Comparison of ENCODE assay signal across 8 cellular contexts in the genomic region with DNA sequence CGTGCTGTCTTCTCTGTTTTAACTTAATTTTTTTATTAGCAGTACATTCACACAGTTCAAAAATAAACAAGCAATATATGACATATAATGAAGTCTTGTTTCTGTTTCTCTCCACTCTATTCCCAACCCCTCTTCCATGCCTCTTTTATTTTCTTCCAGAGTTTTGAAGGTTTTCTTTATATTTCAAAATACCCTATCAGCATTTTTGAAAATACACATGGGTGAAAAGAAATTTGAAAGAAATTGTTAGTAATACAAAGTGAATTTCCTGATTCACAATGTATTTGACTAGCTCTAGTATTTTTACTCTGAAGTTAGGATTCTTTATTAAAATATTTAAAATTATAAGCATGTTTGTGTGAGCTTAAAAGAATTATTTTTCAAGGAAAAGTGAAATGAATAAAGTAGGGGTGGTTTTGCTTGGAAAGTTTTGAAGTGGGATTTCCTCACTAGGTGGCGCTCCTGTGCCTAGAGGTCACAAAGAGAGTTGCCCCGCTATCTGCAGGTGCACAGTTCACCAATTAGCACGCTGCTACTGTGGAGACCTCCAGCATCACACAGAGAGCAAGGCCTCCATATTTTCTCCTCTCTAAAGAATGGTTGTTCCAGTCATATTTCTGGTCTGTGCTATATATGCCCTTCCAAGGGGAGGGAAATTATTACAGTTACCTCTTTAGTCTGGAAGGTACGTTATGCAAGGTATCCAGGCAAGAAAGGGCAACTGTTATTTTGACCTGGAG. TPM values are rescaled to one million over a fixed set of nuclear protein-coding genes. Genes with fewer than 3 reads are reported as not detected.
DNase-seq lines count a peak whose midpoint lies in the region; ATAC-seq and FAIRE-seq lines count a peak whose summit lies in the region.

No MANE protein-coding gene starts in this region.

- peak; percentile 6 to 59 (median 20) for DNase-seq in CD4-positive, CD25-positive, alpha-beta regulatory T cell
- peak; percentile 39 for DNase-seq in HT1080 (ENCODE audit: low read depth)
- DNase-seq in RCC 7860 (ENCODE audit: low spot score), result no peak
- DNase-seq in activated naive CD4-positive, alpha-beta T cell treated with anti-CD3 and anti-CD28 coated beads, Interleukin-2, amount 50 U/mL, for 16 hours, result peak; percentile 55
- peak; percentile 84 for DNase-seq in iPS-NIHi11 (ENCODE audit: low spot score)
- DNase-seq in stimulated activated CD4-positive, alpha-beta T cell treated with anti-CD3 and anti-CD28 coated beads, Interleukin-4, amount 100 ng/mL, for 1 hour, result peak; percentile 57
- DNase-seq in NK-92 (lab: John Stamatoyannopoulos, UW; ENCODE audit: unreplicated experiment), result no peak

- no peaks in the 10 kb centered on the region for H3K36me3 ChIP-seq in CD4-positive, CD25-positive, alpha-beta regulatory T cell (ENCODE audit: control insufficient read depth, insufficient read depth, low read length)

- no peaks in the 10 kb centered on the region for H3K9me3 Mint-ChIP-seq in CD4-positive, CD25-positive, alpha-beta regulatory T cell

- H3K27ac ChIP-seq in CD4-positive, CD25-positive, alpha-beta regulatory T cell (ENCODE audit: insufficient read depth, low read length, poor library complexity, severe bottlenecking), result no peak overlapping the region

- no peak for ATAC-seq in CD4-positive, CD25-positive, alpha-beta regulatory T cell (ENCODE audit: low read depth in 2 of 2)
- peak; percentile 73 for ATAC-seq in GM19023 (IDR thresholded peaks at IDR 0.05; ENCODE audit: unreplicated experiment)

- H3K27ac Mint-ChIP-seq in CD4-positive, CD25-positive, alpha-beta regulatory T cell, result no peak overlapping the region

- peaks cover 19% of the 10 kb centered on the region for H3K27me3 Mint-ChIP-seq in CD4-positive, CD25-positive, alpha-beta regulatory T cell

- no peak overlapping the region for H3K4me3 ChIP-seq in CD4-positive, CD25-positive, alpha-beta regulatory T cell (ENCODE audit: low read depth, low read length)

- peak; percentile 21 for FAIRE-seq in RCC 7860 (lab: Jason Lieb, UNC)

- H3K4me3 Mint-ChIP-seq in CD4-positive, CD25-positive, alpha-beta regulatory T cell, result no peak overlapping the region

- H3K27me3 ChIP-seq in CD4-positive, CD25-positive, alpha-beta regulatory T cell (ENCODE audit: control insufficient read depth, insufficient read depth, low read length), result no peaks in the 10 kb centered on the region

- no peaks in the 10 kb centered on the region for H3K9me3 ChIP-seq in CD4-positive, CD25-positive, alpha-beta regulatory T cell (ENCODE audit: control insufficient read depth in 2 of 2, low read length in 2 of 2)

- no peaks in the 10 kb centered on the region for H3K36me3 Mint-ChIP-seq in CD4-positive, CD25-positive, alpha-beta regulatory T cell

- no peaks in the 10 kb centered on the region for H3K4me1 Mint-ChIP-seq in CD4-positive, CD25-positive, alpha-beta regulatory T cell

- H3K4me1 ChIP-seq in CD4-positive, CD25-positive, alpha-beta regulatory T cell (ENCODE audit: control insufficient read depth, insufficient read depth, low read length, poor library complexity, severe bottlenecking), result no peaks in the 10 kb centered on the region

RNA-seq across cellular contexts. Expression of a gene that starts 37.6 kb away (rescaled TPM):
- total RNA-seq in CD4-positive, CD25-positive, alpha-beta regulatory T cell, result not detected
- not detected for polyA plus RNA-seq in CD4-positive, CD25-positive, alpha-beta regulatory T cell
- 0.03 and 0.30 TPM in 2 replicates for total RNA-seq in HT1080 (2014; rRNA removed; shearing (Covaris generic))
- polyA plus RNA-seq in HT1080 (2015; cell fraction: cytosol; rRNA removed), result 3.5 TPM in 2 replicates
- 3.3 and 4.1 TPM in 2 replicates for polyA plus RNA-seq in HT1080 (2015; cell fraction: nucleus; rRNA removed)

Comparison
In these comparisons a context has a peak if more than half of its experiments do, and no peak if none do; other contexts are left out.
1. DNase-seq: peak in CD4-positive, CD25-positive, alpha-beta regulatory T cell (3 of 3), HT1080 (single experiment), activated naive CD4-positive, alpha-beta T cell treated with anti-CD3 and anti-CD28 coated beads, Interleukin-2, amount 50 U/mL, for 16 hours (single experiment), iPS-NIHi11 (single experiment) and stimulated activated CD4-positive, alpha-beta T cell treated with anti-CD3 and anti-CD28 coated beads, Interleukin-4, amount 100 ng/mL, for 1 hour (single experiment); none in RCC 7860 (single experiment) and NK-92 (single experiment).